1 cellular context compared by ENCODE assay signal in the genomic region with DNA sequence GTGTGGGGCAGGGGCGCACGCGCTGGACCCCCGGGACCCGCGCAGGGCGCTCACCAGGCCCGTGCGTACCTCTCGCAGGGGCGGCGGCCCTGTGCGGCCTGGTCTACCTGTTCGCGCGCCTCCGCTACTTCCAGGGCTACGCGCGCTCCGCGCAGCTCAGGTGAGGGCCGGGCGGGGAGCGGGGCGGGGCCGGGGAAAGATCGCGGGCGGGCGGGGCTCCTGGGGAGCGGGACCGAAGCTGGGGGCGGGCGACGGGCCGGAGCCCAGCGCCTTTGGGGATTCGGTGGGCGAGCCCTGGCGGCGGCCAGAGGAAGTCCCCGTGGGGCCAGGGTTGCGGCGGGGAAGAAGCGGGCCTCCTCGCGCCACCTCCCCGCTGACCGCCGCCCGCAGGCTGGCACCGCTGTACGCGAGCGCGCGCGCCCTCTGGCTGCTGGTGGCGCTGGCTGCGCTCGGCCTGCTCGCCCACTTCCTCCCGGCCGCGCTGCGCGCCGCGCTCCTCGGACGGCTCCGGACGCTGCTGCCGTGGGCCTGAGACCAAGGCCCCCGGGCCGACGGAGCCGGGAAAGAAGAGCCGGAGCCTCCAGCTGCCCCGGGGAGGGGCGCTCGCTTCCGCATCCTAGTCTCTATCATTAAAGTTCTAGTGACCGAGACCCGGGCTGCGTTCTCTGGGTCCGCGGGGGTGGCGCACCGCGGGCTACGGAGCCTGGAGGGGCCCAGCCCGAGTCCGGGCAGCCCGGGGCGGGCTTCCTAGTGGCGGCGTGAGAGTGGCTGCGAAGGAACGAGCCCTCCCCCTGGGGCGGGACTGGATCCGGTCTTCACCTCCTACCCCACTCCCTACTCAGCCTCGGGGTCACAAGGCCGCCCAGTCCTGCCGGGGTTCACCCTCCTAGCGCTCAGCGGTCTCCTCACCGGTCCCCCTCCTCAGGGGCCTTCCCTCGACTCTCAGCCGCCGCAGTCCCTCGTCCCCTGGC.
A peak's percentile ranks its signal among the peaks of the same experiment; 100 is the strongest.
TF ChIP-seq lines count a peak whose summit lies in the region.

No MANE protein-coding gene starts in this region.

TF ChIP-seq in HepG2, 621 proteins besides CTCF, POLR2A, EP300 and RAD21 (continued from another document and continues in another):
- TF ChIP-seq STAT6 (CRISPR knock-in tag; IDR thresholded peaks at IDR 0.05; ENCODE audit: borderline replicate concordance) (no peak), TEAD3 (CRISPR knock-in tag; optimal IDR thresholded peaks at IDR 0.05; ENCODE audit: borderline replicate concordance) (no peak), HDAC1 (CRISPR knock-in tag; IDR thresholded peaks at IDR 0.05) (peak; percentile 10; the same call in 1 of the 2 replicates), KDM3A (CRISPR knock-in tag; IDR thresholded peaks at IDR 0.05; ENCODE audit: low read depth) (no peak), ZNF256 (CRISPR knock-in tag; conservative IDR thresholded peaks at IDR 0.05) (no peak), POLR2G (IDR thresholded peaks at IDR 0.05; ENCODE audit: low read depth, low read length) (peak; percentile 79), ETV6 (CRISPR knock-in tag; conservative IDR thresholded peaks at IDR 0.05) (no peak; the same call in 1 of the 2 replicates), PRDM15 (CRISPR knock-in tag; IDR thresholded peaks at IDR 0.05) (no peak; the same call in 1 of the 2 replicates), ZNF354B (CRISPR knock-in tag; IDR thresholded peaks at IDR 0.05) (no peak), ZNF350 (CRISPR knock-in tag; IDR thresholded peaks at IDR 0.05; ENCODE audit: borderline replicate concordance, low read depth) (peak; percentile 75; the same call in 1 of the 2 replicates), AHDC1 (CRISPR knock-in tag; IDR thresholded peaks at IDR 0.05; ENCODE audit: borderline replicate concordance) (no peak), ATF6 (CRISPR knock-in tag; conservative IDR thresholded peaks at IDR 0.05) (no peak), RFXANK (CRISPR knock-in tag; IDR thresholded peaks at IDR 0.05) (no peak), IKZF4 (CRISPR knock-in tag; IDR thresholded peaks at IDR 0.05; ENCODE audit: borderline replicate concordance, low read depth, not compliant biosample characterization) (no peak), ZNF780A (CRISPR knock-in tag; IDR thresholded peaks at IDR 0.05) (no peak), ZNF615 (CRISPR knock-in tag; IDR thresholded peaks at IDR 0.05; ENCODE audit: borderline replicate concordance) (no peak), PHF20 (CRISPR knock-in tag; IDR thresholded peaks at IDR 0.05) (no peak), HNRNPL (IDR thresholded peaks at IDR 0.05; ENCODE audit: low read depth, low read length) (peak; percentile 72; the same call in 1 of the 2 replicates), ZNF775 (CRISPR knock-in tag; IDR thresholded peaks at IDR 0.05; ENCODE audit: borderline replicate concordance) (no peak), RAD51 (IDR thresholded peaks at IDR 0.05; ENCODE audit: borderline replicate concordance) (no peak), PAF1 (CRISPR knock-in tag; IDR thresholded peaks at IDR 0.05) (no peak), ZNF10 (CRISPR knock-in tag; IDR thresholded peaks at IDR 0.05; ENCODE audit: borderline replicate concordance, low read depth) (no peak), ATM (IDR thresholded peaks at IDR 0.05; ENCODE audit: borderline replicate concordance) (no peak), PRMT3 (CRISPR knock-in tag; IDR thresholded peaks at IDR 0.05; ENCODE audit: borderline replicate concordance, low read depth) (0 out of 2 replicates have a peak, but pooled peaks have one; percentile 9), ZMYM4 (CRISPR knock-in tag; IDR thresholded peaks at IDR 0.05) (peak; percentile 30), GATAD2A (CRISPR knock-in tag; IDR thresholded peaks at IDR 0.05) (no peak), PAXIP1 (CRISPR knock-in tag; conservative IDR thresholded peaks at IDR 0.05) (no peak; the same call in 1 of the 2 replicates), BRD4 (CRISPR knock-in tag; IDR thresholded peaks at IDR 0.05) (no peak), ZNF563 (CRISPR knock-in tag; IDR thresholded peaks at IDR 0.05) (peak; percentile 66; the same call in 1 of the 2 replicates), ZNF331 (CRISPR knock-in tag; IDR thresholded peaks at IDR 0.05) (peak; percentile 34; the same call in 1 of the 2 replicates), SIX1 (CRISPR knock-in tag; IDR thresholded peaks at IDR 0.05; ENCODE audit: borderline replicate concordance) (no peak), HDAC2 (CRISPR knock-in tag; IDR thresholded peaks at IDR 0.05) (no peak)
- TF ChIP-seq, protein P1, sequence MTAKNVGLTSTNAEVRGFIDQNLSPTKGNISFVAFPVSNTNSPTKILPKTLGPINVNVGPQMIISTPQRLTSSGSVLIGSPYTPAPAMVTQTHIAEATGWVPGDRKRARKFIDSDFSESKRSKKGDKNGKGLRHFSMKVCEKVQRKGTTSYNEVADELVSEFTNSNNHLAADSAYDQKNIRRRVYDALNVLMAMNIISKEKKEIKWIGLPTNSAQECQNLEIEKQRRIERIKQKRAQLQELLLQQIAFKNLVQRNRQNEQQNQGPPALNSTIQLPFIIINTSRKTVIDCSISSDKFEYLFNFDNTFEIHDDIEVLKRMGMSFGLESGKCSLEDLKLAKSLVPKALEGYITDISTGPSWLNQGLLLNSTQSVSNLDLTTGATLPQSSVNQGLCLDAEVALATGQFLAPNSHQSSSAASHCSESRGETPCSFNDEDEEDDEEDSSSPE (CRISPR knock-in tag; IDR thresholded peaks at IDR 0.05), result peak; percentile 57; the same call in 1 of the 2 replicates
- TF ChIP-seq, protein P2, sequence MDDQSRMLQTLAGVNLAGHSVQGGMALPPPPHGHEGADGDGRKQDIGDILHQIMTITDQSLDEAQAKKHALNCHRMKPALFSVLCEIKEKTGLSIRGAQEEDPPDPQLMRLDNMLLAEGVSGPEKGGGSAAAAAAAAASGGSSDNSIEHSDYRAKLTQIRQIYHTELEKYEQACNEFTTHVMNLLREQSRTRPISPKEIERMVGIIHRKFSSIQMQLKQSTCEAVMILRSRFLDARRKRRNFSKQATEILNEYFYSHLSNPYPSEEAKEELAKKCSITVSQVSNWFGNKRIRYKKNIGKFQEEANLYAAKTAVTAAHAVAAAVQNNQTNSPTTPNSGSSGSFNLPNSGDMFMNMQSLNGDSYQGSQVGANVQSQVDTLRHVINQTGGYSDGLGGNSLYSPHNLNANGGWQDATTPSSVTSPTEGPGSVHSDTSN (CRISPR knock-in tag; IDR thresholded peaks at IDR 0.05; ENCODE audit: borderline replicate concordance), result no peak
